In the genomic region with DNA sequence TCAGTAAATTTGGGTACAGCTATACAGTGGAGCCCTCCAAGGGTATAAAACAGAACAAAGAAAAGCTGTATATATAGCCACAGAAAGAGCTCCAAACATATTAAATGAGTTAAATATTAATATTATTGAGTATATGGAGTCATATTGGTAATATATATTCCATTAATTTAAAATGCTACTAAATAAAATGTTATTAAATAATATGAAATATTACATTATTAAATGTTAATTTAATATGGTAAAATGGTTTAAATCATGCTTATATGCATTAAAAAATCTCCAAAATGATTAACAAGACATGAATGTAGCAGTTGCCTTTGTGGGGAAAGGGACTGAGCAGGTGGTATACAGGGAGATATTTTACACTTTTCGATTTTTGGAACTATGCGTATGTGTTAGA, we compare ENCODE assay signal across 22 cellular contexts.
DNase-seq lines count a peak whose midpoint lies in the region; ATAC-seq, FAIRE-seq and TF ChIP-seq lines count a peak whose summit lies in the region.
"Had no signal": no experiment of that assay in that cellular context is flagged by ENCODE, and none has a peak within 500 bp of the region (broad histone marks: within the 10 kb centered on the region; RNA-seq: fewer than 3 reads in every experiment).

No MANE protein-coding gene starts in this region.

- CTCF ChIA-PET in WTC11 (lab: Charles Lee), result interaction anchor here (0.6 kb wide), 1 partner anchor 842 kb away, joined by 3 read pairs; no protein-coding TSS in a partner anchor

- no peaks in the 10 kb centered on the region for H3K27me3 ChIP-seq in pancreas
- no peaks in the 10 kb centered on the region for H3K27me3 ChIP-seq in heart right ventricle
- H3K27me3 ChIP-seq: BLaER1 treated with 17β-estradiol and CSF1 and Interleukin-3, amounts not matched to agents 10 nM and 100 nM had no signal

- no peak overlapping the region for H3K27ac Mint-ChIP-seq in WTC11
- H3K27ac Mint-ChIP-seq: B cell; CD4-positive, alpha-beta T cell; CD8-positive, alpha-beta T cell had no signal

- no peak for TF ChIP-seq CTCF in WTC11 (IDR thresholded peaks at IDR 0.05)
- no peak for TF ChIP-seq CTCF in pancreas (IDR thresholded peaks at IDR 0.05)
- TF ChIP-seq CTCF in heart right ventricle (IDR thresholded peaks at IDR 0.05), result no peak

- ATAC-seq in WTC11 (no peak), pancreas (no peak), heart right ventricle (no peak), HG03442 (IDR thresholded peaks at IDR 0.05; ENCODE audit: unreplicated experiment) (no peak)
- ATAC-seq: CD8-positive, alpha-beta T cell had no signal

- POLR2A ChIA-PET in WTC11 (lab: Charles Lee), result no interaction called here

- no peak overlapping the region for H3K4me3 Mint-ChIP-seq in WTC11
- H3K4me3 Mint-ChIP-seq: B cell; CD4-positive, alpha-beta T cell; CD8-positive, alpha-beta T cell had no signal

- no peak overlapping the region for H3K27ac ChIP-seq in pancreas
- no peak overlapping the region for H3K27ac ChIP-seq in heart right ventricle
- H3K27ac ChIP-seq: BLaER1 treated with 17β-estradiol and CSF1 and Interleukin-3, amounts not matched to agents 10 nM and 100 nM; C4-2B had no signal

- no peaks in the 10 kb centered on the region for H3K4me1 Mint-ChIP-seq in WTC11
- H3K4me1 Mint-ChIP-seq: B cell had no signal

- FAIRE-seq in frontal cortex (lab: Jason Lieb, UNC), result peak; percentile 21
- peak; percentile 71 for FAIRE-seq in pancreas (lab: Jason Lieb, UNC)
- FAIRE-seq: A204.1, D721Med, GM12891, GM19239 had no signal

- no peak overlapping the region for H3K4me3 ChIP-seq in pancreas
- no peak overlapping the region for H3K4me3 ChIP-seq in heart right ventricle
- H3K4me3 ChIP-seq: BLaER1 treated with 17β-estradiol and CSF1 and Interleukin-3, amounts not matched to agents 10 nM and 100 nM had no signal

- 95 to 98% methylated on average over 2 of the region's 2 CpGs for WGBS in pancreas, 2 donors
- WGBS in heart right ventricle, 2 donors, result 99% methylated on average over 2 of the region's 2 CpGs

- no peaks in the 10 kb centered on the region for H3K27me3 Mint-ChIP-seq in WTC11 (ENCODE audit: low read depth)
- H3K27me3 Mint-ChIP-seq: B cell; CD4-positive, alpha-beta T cell had no signal

- in situ Hi-C loops in ACHN (cut with HindIII; ENCODE audit: low pct_ligation_motif_present, low pct_unique_long_range_greater_than_20kb, low sequenced_read_pairs), result no loop called here

- DNase-seq in WTC11 (ENCODE audit: low spot score) (no peak), frontal cortex (ENCODE audit: low spot score in 2 of 2) (no peak), pancreas (no peak), ACHN (no peak), heart right ventricle (no peak), putamen (ENCODE audit: low spot score) (no peak)
- DNase-seq: 8988T; AML-193; Caco-2; Calu3; CD4-positive, alpha-beta T cell; CD8-positive, alpha-beta T cell; DMS79 treated with DMSO at 0.1 percent for 48 hours; GF-D8 had no signal

- H3K4me1 ChIP-seq in pancreas (peaks cover 0 to 9% (median 7%) of the 10 kb centered on the region in 3 donors), heart right ventricle (no peaks in the 10 kb centered on the region)
- H3K4me1 ChIP-seq: Caco-2 had no signal

- intact Hi-C loops in pancreas (cut with DNase I) (no loop called here), heart right ventricle (cut with DNase I) (no loop called here)

- no peaks in the 10 kb centered on the region for H3K9me3 ChIP-seq in pancreas
- H3K9me3 ChIP-seq in heart right ventricle, result no peaks in the 10 kb centered on the region
- H3K9me3 ChIP-seq: BLaER1 treated with 17β-estradiol and CSF1 and Interleukin-3, amounts not matched to agents 10 nM and 100 nM; Caco-2 had no signal

- peaks cover 4% of the 10 kb centered on the region for H3K9me3 Mint-ChIP-seq in WTC11
- H3K9me3 Mint-ChIP-seq: CD4-positive, alpha-beta T cell; CD8-positive, alpha-beta T cell had no signal

- no peaks in the 10 kb centered on the region; the same call in 1 of the 2 replicates for H3K36me3 Mint-ChIP-seq in WTC11

- peaks cover 0 to 4% (median 0%) of the 10 kb centered on the region in 3 donors for H3K36me3 ChIP-seq in pancreas
- peaks cover 0 to 10% (median 0%) of the 10 kb centered on the region in 9 donors for H3K36me3 ChIP-seq in heart right ventricle

TF ChIP-seq in WTC11, 78 proteins besides CTCF, POLR2A, EP300 and RAD21:
- TF ChIP-seq ETV6 (CRISPR knock-in tag; IDR thresholded peaks at IDR 0.05) (no peak), ZBTB21 (CRISPR knock-in tag; IDR thresholded peaks at IDR 0.05; ENCODE audit: borderline replicate concordance) (no peak), RELA (CRISPR knock-in tag; IDR thresholded peaks at IDR 0.05; ENCODE audit: borderline replicate concordance) (no peak), JAZF1 (CRISPR knock-in tag; IDR thresholded peaks at IDR 0.05) (no peak), NFE2L1 (CRISPR knock-in tag; IDR thresholded peaks at IDR 0.05) (no peak), HMGA2 (CRISPR knock-in tag; IDR thresholded peaks at IDR 0.05) (peak; percentile 97)
- TF ChIP-seq, protein P1, sequence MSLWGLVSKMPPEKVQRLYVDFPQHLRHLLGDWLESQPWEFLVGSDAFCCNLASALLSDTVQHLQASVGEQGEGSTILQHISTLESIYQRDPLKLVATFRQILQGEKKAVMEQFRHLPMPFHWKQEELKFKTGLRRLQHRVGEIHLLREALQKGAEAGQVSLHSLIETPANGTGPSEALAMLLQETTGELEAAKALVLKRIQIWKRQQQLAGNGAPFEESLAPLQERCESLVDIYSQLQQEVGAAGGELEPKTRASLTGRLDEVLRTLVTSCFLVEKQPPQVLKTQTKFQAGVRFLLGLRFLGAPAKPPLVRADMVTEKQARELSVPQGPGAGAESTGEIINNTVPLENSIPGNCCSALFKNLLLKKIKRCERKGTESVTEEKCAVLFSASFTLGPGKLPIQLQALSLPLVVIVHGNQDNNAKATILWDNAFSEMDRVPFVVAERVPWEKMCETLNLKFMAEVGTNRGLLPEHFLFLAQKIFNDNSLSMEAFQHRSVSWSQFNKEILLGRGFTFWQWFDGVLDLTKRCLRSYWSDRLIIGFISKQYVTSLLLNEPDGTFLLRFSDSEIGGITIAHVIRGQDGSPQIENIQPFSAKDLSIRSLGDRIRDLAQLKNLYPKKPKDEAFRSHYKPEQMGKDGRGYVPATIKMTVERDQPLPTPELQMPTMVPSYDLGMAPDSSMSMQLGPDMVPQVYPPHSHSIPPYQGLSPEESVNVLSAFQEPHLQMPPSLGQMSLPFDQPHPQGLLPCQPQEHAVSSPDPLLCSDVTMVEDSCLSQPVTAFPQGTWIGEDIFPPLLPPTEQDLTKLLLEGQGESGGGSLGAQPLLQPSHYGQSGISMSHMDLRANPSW (CRISPR knock-in tag; conservative IDR thresholded peaks at IDR 0.05; ENCODE audit: low read depth), result no peak
- TF ChIP-seq, protein P2, sequence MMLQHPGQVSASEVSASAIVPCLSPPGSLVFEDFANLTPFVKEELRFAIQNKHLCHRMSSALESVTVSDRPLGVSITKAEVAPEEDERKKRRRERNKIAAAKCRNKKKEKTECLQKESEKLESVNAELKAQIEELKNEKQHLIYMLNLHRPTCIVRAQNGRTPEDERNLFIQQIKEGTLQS (CRISPR knock-in tag; conservative IDR thresholded peaks at IDR 0.05), result no peak
- TF ChIP-seq, protein P3, sequence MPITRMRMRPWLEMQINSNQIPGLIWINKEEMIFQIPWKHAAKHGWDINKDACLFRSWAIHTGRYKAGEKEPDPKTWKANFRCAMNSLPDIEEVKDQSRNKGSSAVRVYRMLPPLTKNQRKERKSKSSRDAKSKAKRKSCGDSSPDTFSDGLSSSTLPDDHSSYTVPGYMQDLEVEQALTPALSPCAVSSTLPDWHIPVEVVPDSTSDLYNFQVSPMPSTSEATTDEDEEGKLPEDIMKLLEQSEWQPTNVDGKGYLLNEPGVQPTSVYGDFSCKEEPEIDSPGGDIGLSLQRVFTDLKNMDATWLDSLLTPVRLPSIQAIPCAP (CRISPR knock-in tag; IDR thresholded peaks at IDR 0.05), result no peak
